ENCODE assay signal across 9 cellular contexts in genomic region chr10:73873163-73873842, GRCh38. TPM values are rescaled to one million over a fixed set of nuclear protein-coding genes. Genes with fewer than 3 reads are reported as not detected.
DNase-seq lines count a peak whose midpoint lies in the region; ATAC-seq and TF ChIP-seq lines count a peak whose summit lies in the region.
"Had no signal": no experiment of that assay in that cellular context is flagged by ENCODE, and none has a peak within 500 bp of the region (broad histone marks: within the 10 kb centered on the region; RNA-seq: fewer than 3 reads in every experiment).

No MANE protein-coding gene starts in this region.

- WGBS in esophagus squamous epithelium, 2 donors = 32 to 69% methylated on average over 5 to 11 of the region's 32 CpGs

- H3K27ac ChIP-seq in RWPE1 = peak overlapping the region; percentile 72
- peak overlapping the region; percentile 6 to 89 (median 78) for H3K27ac ChIP-seq in esophagus squamous epithelium

- H3K27me3 Mint-ChIP-seq in progenitor cell of endocrine pancreas = peaks cover 17% of the 10 kb centered on the region

- POLR2A ChIA-PET in RWPE1 (lab: Yijun Ruan, JAX; ENCODE audit: low non-redundant PET) = interaction anchor here (0.5 to 0.9 kb wide), 2 partner anchors 34 to 276 kb away, joined by 4 read pairs; no protein-coding TSS in a partner anchor

- no peak for TF ChIP-seq CTCF in RWPE1 (conservative IDR thresholded peaks at IDR 0.05; ENCODE audit: low read depth)
- TF ChIP-seq CTCF in esophagus squamous epithelium (IDR thresholded peaks at IDR 0.05) = no peak
- TF ChIP-seq CTCF in progenitor cell of endocrine pancreas (IDR thresholded peaks at IDR 0.05; ENCODE audit: unreplicated experiment) = no peak

- no peaks in the 10 kb centered on the region for H3K27me3 ChIP-seq in esophagus squamous epithelium

- peaks cover 15% of the 10 kb centered on the region for H3K4me1 Mint-ChIP-seq in progenitor cell of endocrine pancreas (ENCODE audit: low read depth)

- H3K4me1 ChIP-seq in ES-I3 (ENCODE audit: insufficient read depth, low read length) = peaks cover 12% of the 10 kb centered on the region
- peaks cover 36 to 82% (median 41%) of the 10 kb centered on the region in 3 donors for H3K4me1 ChIP-seq in esophagus squamous epithelium

- H3K27ac Mint-ChIP-seq in progenitor cell of endocrine pancreas = no peak overlapping the region

- H3K9ac ChIP-seq in ES-I3 (ENCODE audit: low read depth, low read length) = peak overlapping the region; percentile 19; the same call in 1 of the 2 replicates

- H3K9me3 ChIP-seq in ES-I3 (ENCODE audit: control insufficient read depth, insufficient read depth, low read length) = no peaks in the 10 kb centered on the region
- no peaks in the 10 kb centered on the region for H3K9me3 ChIP-seq in esophagus squamous epithelium

- CTCF ChIA-PET in RWPE1 (lab: Yijun Ruan, JAX) = no interaction called here

- intact Hi-C loops in esophagus squamous epithelium (cut with DNase I) = no loop called here

- no peak for TF ChIP-seq POLR2A in esophagus squamous epithelium (IDR thresholded peaks at IDR 0.05)

- peaks cover 13% of the 10 kb centered on the region for H3K36me3 Mint-ChIP-seq in progenitor cell of endocrine pancreas (ENCODE audit: insufficient read depth)

- H3K4me3 Mint-ChIP-seq in progenitor cell of endocrine pancreas (ENCODE audit: low read depth) = peak overlapping the region; percentile 73

- H3K36me3 ChIP-seq in ES-I3 (ENCODE audit: insufficient read depth, low read length) (no peaks in the 10 kb centered on the region; the same call in 1 of the 2 replicates), esophagus squamous epithelium (peaks cover 0 to 45% (median 0%) of the 10 kb centered on the region in 3 donors)

- no peak for ATAC-seq in GM19035 (IDR thresholded peaks at IDR 0.05; ENCODE audit: unreplicated experiment)

- no peaks in the 10 kb centered on the region for H3K9me3 Mint-ChIP-seq in progenitor cell of endocrine pancreas (ENCODE audit: low read depth)

- H3K4me3 ChIP-seq in esophagus squamous epithelium = peak overlapping the region; percentile 74 to 98 (median 88)

- DNase-seq in RWPE1 (ENCODE audit: low spot score) (no peak), esophagus squamous epithelium (lab: John Stamatoyannopoulos, UW) (no peak), progenitor cell of endocrine pancreas (ENCODE audit: low spot score, unreplicated experiment) (no peak), dermis blood vessel endothelial cell (no peak), HCEC 1CT (no peak), cerebellum (ENCODE audit: low spot score) (no peak)

RNA-seq across cellular contexts. Expression of gene CAMK2G, which starts 1.1 kb away (rescaled TPM):
- total RNA-seq in esophagus squamous epithelium (10 to 100 TPM; 15.5 to 37.0 (median 28.6) TPM), progenitor cell of endocrine pancreas (20.8 and 24.5 TPM in 2 replicates), dermis blood vessel endothelial cell (27.9 and 35.1 TPM in 2 replicates), cerebellum (35.9 TPM)

RNA-seq across cellular contexts. Expression of gene PLAU, which starts 37.6 kb away (rescaled TPM):
- total RNA-seq in esophagus squamous epithelium = 10 to 100 TPM in 2 of 4 donors, 1 to 10 TPM in 2; 8.8 to 15.9 (median 11.9) TPM
- 0.38 and 0.93 TPM in 2 replicates for total RNA-seq in progenitor cell of endocrine pancreas
- total RNA-seq in dermis blood vessel endothelial cell = 13.4 and 13.8 TPM in 2 replicates
- total RNA-seq in cerebellum = 1.00 TPM
- total RNA-seq: SK-MEL-5 had no signal
